In genomic region chr3:13548696-13549512, GRCh38 we compare ENCODE assay signal across 8 cellular contexts. TPM values are rescaled to one million over a fixed set of nuclear protein-coding genes. Genes with fewer than 3 reads are reported as not detected.
DNase-seq lines count a peak whose midpoint lies in the region; ATAC-seq and TF ChIP-seq lines count a peak whose summit lies in the region.

TSS of gene FBLN2 (plus strand) at chr3:13549125. CDS start at chr3:13570356, 21,231 bp downstream.

- DNase-seq in NCI-H345 (lab: John Stamatoyannopoulos, UW) (peak; percentile 10), NCI-H345 treated with DMSO at 0.1 percent for 48 hours (lab: John Stamatoyannopoulos, UW; ENCODE audit: unreplicated experiment) (no peak), cardiac septum (ENCODE audit: low spot score) (no peak), psoas muscle (peak; percentile 66 to 84), GM19238 (ENCODE audit: insufficient read length, low spot score) (no peak), NCI-H1436 (lab: John Stamatoyannopoulos, UW) (no peak), GF-D8 (lab: John Stamatoyannopoulos, UW) (no peak)
- DNase-seq in activated naive CD4-positive, alpha-beta T cell treated with Interleukin-2 at 50 U/mL for 16 hours: peak; percentile 6

- no peaks in the 10 kb centered on the region for H3K36me3 ChIP-seq in psoas muscle (ENCODE audit: insufficient read depth in 1 of 2, low read depth in 1 of 2)

- H3K27ac ChIP-seq in psoas muscle: no peak within 1 kb of the TSS

- no peaks in the 10 kb centered on the region for H3K9me3 ChIP-seq in psoas muscle

- no peak for TF ChIP-seq CTCF in psoas muscle (IDR thresholded peaks at IDR 0.05)

- H3K27me3 ChIP-seq in psoas muscle (ENCODE audit: insufficient read depth in 3 of 3, low read length in 2 of 3): peaks cover 0 to 36% (median 7%) of the 10 kb centered on the region in 3 donors

- WGBS in psoas muscle, 3 donors: 6 to 21% (median 6%) methylated on average over 22 to 103 of the region's 103 CpGs

- peak; percentile 61 to 73 (median 70) for ATAC-seq in psoas muscle

- intact Hi-C loops in cardiac septum (cut with DNase I) (no loop called here), psoas muscle (cut with DNase I) (no loop called here)

- H3K4me3 ChIP-seq in psoas muscle: peak within 1 kb of the TSS; percentile 55

- no peaks in the 10 kb centered on the region for H3K4me1 ChIP-seq in psoas muscle

RNA-seq across cellular contexts. Expression of gene FBLN2, which starts in this region (rescaled TPM):
- total RNA-seq in cardiac septum (64.6 TPM), psoas muscle (10 to 100 TPM; 24.9 to 59.4 (median 29.7) TPM)
- polyA plus RNA-seq in psoas muscle: 10 to 100 TPM; 12.8 to 16.1 (median 14.7) TPM

Comparison
In these comparisons a context has a peak if more than half of its experiments do, and no peak if none do; other contexts are left out.
1. DNase-seq: peak in NCI-H345 (single experiment), activated naive CD4-positive, alpha-beta T cell treated with Interleukin-2 at 50 U/mL for 16 hours (single experiment) and psoas muscle (2 of 2); none in NCI-H345 treated with DMSO at 0.1 percent for 48 hours (single experiment), cardiac septum (single experiment), GM19238 (single experiment), NCI-H1436 (single experiment) and GF-D8 (single experiment).